In genomic region chr11:105588001-105588400, GRCh38 we compare ENCODE assay signal across 20 cellular contexts. TPM values are rescaled to one million over a fixed set of nuclear protein-coding genes. Genes with fewer than 3 reads are reported as not detected.
A peak's percentile ranks its signal among the peaks of the same experiment; 100 is the strongest.
DNase-seq lines count a peak whose midpoint lies in the region; ATAC-seq and TF ChIP-seq lines count a peak whose summit lies in the region.
"Had no signal": no experiment of that assay in that cellular context is flagged by ENCODE, and none has a peak within 500 bp of the region (broad histone marks: within the 10 kb centered on the region; RNA-seq: fewer than 3 reads in every experiment).

No MANE protein-coding gene starts in this region.

- POLR2A ChIA-PET in PC-3 (lab: Charles Lee; ENCODE audit: unreplicated experiment) = no interaction called here

- H4K20me1 ChIP-seq in PC-3 (ENCODE audit: low read length) = no peaks in the 10 kb centered on the region

- in situ Hi-C loops in Caki2 (cut with HindIII; ENCODE audit: low pct_unique_long_range_greater_than_20kb, low sequenced_read_pairs) = no loop called here

- H3K79me2 ChIP-seq in PC-3 (ENCODE audit: low read length) = no peaks in the 10 kb centered on the region

- BruUV-seq in PC-3 (replicated peaks; lab: Mats Ljungman, UMichigan) = no TSS peak

- TF ChIP-seq CTCF in PC-3 (conservative IDR thresholded peaks at IDR 0.05; ENCODE audit: low read depth, low read length) (no peak), cardiac fibroblast (IDR thresholded peaks at IDR 0.05; ENCODE audit: low read depth, low read length) (no peak)

- no peak overlapping the region for H3K27ac ChIP-seq in PC-3 (ENCODE audit: low read length)
- H3K27ac ChIP-seq: dorsolateral prefrontal cortex, gastrocnemius medialis had no signal

- CTCF ChIA-PET in PC-3 (lab: Charles Lee) = no interaction called here

- no peaks in the 10 kb centered on the region for H3F3A ChIP-seq in PC-3 (ENCODE audit: low read length, unreplicated experiment)

- no peak overlapping the region for H3K4me3 ChIP-seq in PC-3 (ENCODE audit: low read length)
- H3K4me3 ChIP-seq in cardiac fibroblast (replicated peaks in 1 of 2; ENCODE audit: low read depth in 2 of 2, low read length in 2 of 2) = no peak overlapping the region
- H3K4me3 ChIP-seq: dorsolateral prefrontal cortex, gastrocnemius medialis, HAP-1 had no signal

- peak; percentile 93 for ATAC-seq in PC-3
- ATAC-seq: gastrocnemius medialis had no signal

- no peak overlapping the region for H3K9ac ChIP-seq in PC-3 (ENCODE audit: low read length)

- peaks cover 5% of the 10 kb centered on the region for H3K4me1 ChIP-seq in PC-3 (ENCODE audit: insufficient read depth, low read length)
- H3K4me1 ChIP-seq: BE2C, gastrocnemius medialis, HAP-1 had no signal

- intact Hi-C loops in PC-3 (cut with micrococcal nuclease) = no loop called here

- no peaks in the 10 kb centered on the region for H3K9me2 ChIP-seq in PC-3 (replicated peaks; ENCODE audit: low read length)

- no peak overlapping the region for H2AFZ ChIP-seq in PC-3 (ENCODE audit: low read length)

- H3K27me3 ChIP-seq in PC-3 (ENCODE audit: low read length) = no peaks in the 10 kb centered on the region
- H3K27me3 ChIP-seq: BE2C, dorsolateral prefrontal cortex, gastrocnemius medialis had no signal

- peak; percentile 35 for DNase-seq in Caki2 (ENCODE audit: low read depth)
- DNase-seq in PC-3 = peak; percentile 65
- peak; percentile 6 to 66 for DNase-seq in cardiac fibroblast (ENCODE audit: low read depth in 2 of 2)
- DNase-seq in kidney tubule cell (ENCODE audit: low spot score) = peak; percentile 63
- no peak for DNase-seq in stimulated activated CD4-positive, alpha-beta T cell treated with anti-CD3 and anti-CD28 coated beads, Interleukin-2, amount 100 ng/mL, for 24 hours
- no peak for DNase-seq in NCI-H128 (lab: John Stamatoyannopoulos, UW; ENCODE audit: unreplicated experiment)
- DNase-seq in GDM1 (lab: John Stamatoyannopoulos, UW) = no peak
- no peak for DNase-seq in NCI-H1694 (lab: John Stamatoyannopoulos, UW)
- DNase-seq: activated CD4-positive, alpha-beta T cell treated with anti-CD3 and anti-CD28 coated beads for 48 hours; BE2C; DMS 273 treated with DMSO at 0.1 percent for 48 hours; dorsolateral prefrontal cortex; gastrocnemius medialis; midbrain; NCI-H2107; NCI-H774; Right ventricle myocardium superior; T1000 had no signal

- H3K9me3 ChIP-seq in PC-3 (ENCODE audit: low read length) = no peaks in the 10 kb centered on the region
- H3K9me3 ChIP-seq: BE2C, gastrocnemius medialis, HAP-1 had no signal

- H3K4me2 ChIP-seq in PC-3 (ENCODE audit: low read length) = no peak overlapping the region

- H3K36me3 ChIP-seq in PC-3 (ENCODE audit: low read depth, low read length) = no peaks in the 10 kb centered on the region
- H3K36me3 ChIP-seq: BE2C, gastrocnemius medialis, HAP-1 had no signal

RNA-seq across cellular contexts. Expression of gene GRIA4, which starts 21.9 kb away (rescaled TPM):
- total RNA-seq in Caki2 (2014; rRNA removed; shearing (Covaris generic); ENCODE audit: low replicate concordance) = 17.1 and 28.8 TPM in 2 replicates
- total RNA-seq in PC-3 (2014; rRNA removed) = not detected in 2 replicates
- total RNA-seq: gastrocnemius medialis, osteocyte, Right ventricle myocardium superior had no signal

Comparison
In these comparisons a context has a peak if more than half of its experiments do, and no peak if none do; other contexts are left out.
1. DNase-seq: peak in Caki2 (single experiment), PC-3 (single experiment), cardiac fibroblast (2 of 2) and kidney tubule cell (single experiment); none in stimulated activated CD4-positive, alpha-beta T cell treated with anti-CD3 and anti-CD28 coated beads, Interleukin-2, amount 100 ng/mL, for 24 hours (0 of 2), NCI-H128 (single experiment), GDM1 (single experiment) and NCI-H1694 (single experiment).
2. RNA of gene GRIA4, which starts 21.9 kb away (total RNA-seq): 17.1 to 28.8 TPM in Caki2; not detected in PC-3; every median in the first group is over 10 times any median in the second.